In genomic region chr5:40754381-40755092, GRCh38 we compare ENCODE assay signal across 1 cellular context.
A peak's percentile ranks its signal among the peaks of the same experiment; 100 is the strongest.
TF ChIP-seq lines count a peak whose summit lies in the region.

No MANE protein-coding gene starts in this region.

TF ChIP-seq in K562, 482 proteins besides CTCF, POLR2A, EP300 and RAD21 (continued from another document and continues in another):
- TF ChIP-seq, protein P1, sequence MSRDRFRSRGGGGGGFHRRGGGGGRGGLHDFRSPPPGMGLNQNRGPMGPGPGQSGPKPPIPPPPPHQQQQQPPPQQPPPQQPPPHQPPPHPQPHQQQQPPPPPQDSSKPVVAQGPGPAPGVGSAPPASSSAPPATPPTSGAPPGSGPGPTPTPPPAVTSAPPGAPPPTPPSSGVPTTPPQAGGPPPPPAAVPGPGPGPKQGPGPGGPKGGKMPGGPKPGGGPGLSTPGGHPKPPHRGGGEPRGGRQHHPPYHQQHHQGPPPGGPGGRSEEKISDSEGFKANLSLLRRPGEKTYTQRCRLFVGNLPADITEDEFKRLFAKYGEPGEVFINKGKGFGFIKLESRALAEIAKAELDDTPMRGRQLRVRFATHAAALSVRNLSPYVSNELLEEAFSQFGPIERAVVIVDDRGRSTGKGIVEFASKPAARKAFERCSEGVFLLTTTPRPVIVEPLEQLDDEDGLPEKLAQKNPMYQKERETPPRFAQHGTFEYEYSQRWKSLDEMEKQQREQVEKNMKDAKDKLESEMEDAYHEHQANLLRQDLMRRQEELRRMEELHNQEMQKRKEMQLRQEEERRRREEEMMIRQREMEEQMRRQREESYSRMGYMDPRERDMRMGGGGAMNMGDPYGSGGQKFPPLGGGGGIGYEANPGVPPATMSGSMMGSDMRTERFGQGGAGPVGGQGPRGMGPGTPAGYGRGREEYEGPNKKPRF (IDR thresholded peaks at IDR 0.05; ENCODE audit: low read depth, low read length), result no peak
- TF ChIP-seq ARID1B (IDR thresholded peaks at IDR 0.05) (peak; percentile 12; the same call in 1 of the 2 replicates), PHF20 (IDR thresholded peaks at IDR 0.05; ENCODE audit: partially characterized antibody) (no peak), ZNF644 (tag; IDR thresholded peaks at IDR 0.05; ENCODE audit: low read depth) (no peak), ZNF282 (CRISPR knock-in tag; IDR thresholded peaks at IDR 0.05) (no peak), HDAC2 (IDR thresholded peaks at IDR 0.05) (no peak), PCBP2 (IDR thresholded peaks at IDR 0.05; ENCODE audit: low read depth, low read length, poor library complexity, severe bottlenecking) (no peak), MAFK (IDR thresholded peaks at IDR 0.05; ENCODE audit: low read length) (no peak), MGA (IDR thresholded peaks at IDR 0.05) (peak; percentile 27; the same call in 1 of the 2 replicates), NR2C2 (CRISPR knock-in tag; IDR thresholded peaks at IDR 0.05) (no peak), NR2C2 (tag; IDR thresholded peaks at IDR 0.05) (no peak), MNT (conservative IDR thresholded peaks at IDR 0.05) (peak in 1 of 2 experiments; percentile 22; a peak in 2 of 4 replicates), TAF1 (IDR thresholded peaks at IDR 0.05; ENCODE audit: control insufficient read depth, extremely low read depth, insufficient read depth, low read length, severe bottlenecking) (no peak), HIVEP1 (CRISPR knock-in tag; IDR thresholded peaks at IDR 0.05) (no peak), FOXA3 (CRISPR knock-in tag; conservative IDR thresholded peaks at IDR 0.05 in 1 of 2, IDR thresholded peaks at IDR 0.05 in 1 of 2) (peak; percentile 86 to 94), MEF2A (IDR thresholded peaks at IDR 0.05; ENCODE audit: control insufficient read depth, low read depth, low read length) (0 out of 2 replicates have a peak, but pooled peaks have one; percentile 4), ZFP1 (CRISPR knock-in tag; IDR thresholded peaks at IDR 0.05) (no peak), NR4A1 (CRISPR knock-in tag; IDR thresholded peaks at IDR 0.05) (no peak), NR4A1 (tag; IDR thresholded peaks at IDR 0.05) (no peak), RFX1 (IDR thresholded peaks at IDR 0.05) (peak; percentile 14; the same call in 1 of the 2 replicates), LEF1 (IDR thresholded peaks at IDR 0.05) (no peak), MCM7 (IDR thresholded peaks at IDR 0.05) (no peak), KDM2B (CRISPR knock-in tag; IDR thresholded peaks at IDR 0.05) (no peak), SMAD2 (IDR thresholded peaks at IDR 0.05; ENCODE audit: low read depth, low read length) (no peak), ZBTB1 (CRISPR knock-in tag; IDR thresholded peaks at IDR 0.05; ENCODE audit: borderline replicate concordance, low read depth) (no peak), PHB2 (IDR thresholded peaks at IDR 0.05; ENCODE audit: low read depth) (no peak), ZNF24 (IDR thresholded peaks at IDR 0.05) (no peak), ESRRB (CRISPR knock-in tag; IDR thresholded peaks at IDR 0.05; ENCODE audit: borderline replicate concordance) (no peak), DDX20 (tag; IDR thresholded peaks at IDR 0.05; ENCODE audit: low read depth) (no peak), CREB3 (tag; conservative IDR thresholded peaks at IDR 0.05; ENCODE audit: low read depth) (peak; percentile 42; the same call in 1 of the 2 replicates), ZNF146 (CRISPR knock-in tag; IDR thresholded peaks at IDR 0.05; ENCODE audit: unreplicated experiment) (no peak), NFATC3 (IDR thresholded peaks at IDR 0.05) (no peak), HMG20A (CRISPR knock-in tag; conservative IDR thresholded peaks at IDR 0.05) (no peak)
- TF ChIP-seq, protein P2, sequence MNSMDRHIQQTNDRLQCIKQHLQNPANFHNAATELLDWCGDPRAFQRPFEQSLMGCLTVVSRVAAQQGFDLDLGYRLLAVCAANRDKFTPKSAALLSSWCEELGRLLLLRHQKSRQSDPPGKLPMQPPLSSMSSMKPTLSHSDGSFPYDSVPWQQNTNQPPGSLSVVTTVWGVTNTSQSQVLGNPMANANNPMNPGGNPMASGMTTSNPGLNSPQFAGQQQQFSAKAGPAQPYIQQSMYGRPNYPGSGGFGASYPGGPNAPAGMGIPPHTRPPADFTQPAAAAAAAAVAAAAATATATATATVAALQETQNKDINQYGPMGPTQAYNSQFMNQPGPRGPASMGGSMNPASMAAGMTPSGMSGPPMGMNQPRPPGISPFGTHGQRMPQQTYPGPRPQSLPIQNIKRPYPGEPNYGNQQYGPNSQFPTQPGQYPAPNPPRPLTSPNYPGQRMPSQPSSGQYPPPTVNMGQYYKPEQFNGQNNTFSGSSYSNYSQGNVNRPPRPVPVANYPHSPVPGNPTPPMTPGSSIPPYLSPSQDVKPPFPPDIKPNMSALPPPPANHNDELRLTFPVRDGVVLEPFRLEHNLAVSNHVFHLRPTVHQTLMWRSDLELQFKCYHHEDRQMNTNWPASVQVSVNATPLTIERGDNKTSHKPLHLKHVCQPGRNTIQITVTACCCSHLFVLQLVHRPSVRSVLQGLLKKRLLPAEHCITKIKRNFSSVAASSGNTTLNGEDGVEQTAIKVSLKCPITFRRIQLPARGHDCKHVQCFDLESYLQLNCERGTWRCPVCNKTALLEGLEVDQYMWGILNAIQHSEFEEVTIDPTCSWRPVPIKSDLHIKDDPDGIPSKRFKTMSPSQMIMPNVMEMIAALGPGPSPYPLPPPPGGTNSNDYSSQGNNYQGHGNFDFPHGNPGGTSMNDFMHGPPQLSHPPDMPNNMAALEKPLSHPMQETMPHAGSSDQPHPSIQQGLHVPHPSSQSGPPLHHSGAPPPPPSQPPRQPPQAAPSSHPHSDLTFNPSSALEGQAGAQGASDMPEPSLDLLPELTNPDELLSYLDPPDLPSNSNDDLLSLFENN (IDR thresholded peaks at IDR 0.05; ENCODE audit: low read depth in 2 of 2, low read length in 2 of 2), result no peak
- TF ChIP-seq, protein P3, sequence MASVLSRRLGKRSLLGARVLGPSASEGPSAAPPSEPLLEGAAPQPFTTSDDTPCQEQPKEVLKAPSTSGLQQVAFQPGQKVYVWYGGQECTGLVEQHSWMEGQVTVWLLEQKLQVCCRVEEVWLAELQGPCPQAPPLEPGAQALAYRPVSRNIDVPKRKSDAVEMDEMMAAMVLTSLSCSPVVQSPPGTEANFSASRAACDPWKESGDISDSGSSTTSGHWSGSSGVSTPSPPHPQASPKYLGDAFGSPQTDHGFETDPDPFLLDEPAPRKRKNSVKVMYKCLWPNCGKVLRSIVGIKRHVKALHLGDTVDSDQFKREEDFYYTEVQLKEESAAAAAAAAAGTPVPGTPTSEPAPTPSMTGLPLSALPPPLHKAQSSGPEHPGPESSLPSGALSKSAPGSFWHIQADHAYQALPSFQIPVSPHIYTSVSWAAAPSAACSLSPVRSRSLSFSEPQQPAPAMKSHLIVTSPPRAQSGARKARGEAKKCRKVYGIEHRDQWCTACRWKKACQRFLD (CRISPR knock-in tag; IDR thresholded peaks at IDR 0.05), result no peak
- TF ChIP-seq, protein P4, sequence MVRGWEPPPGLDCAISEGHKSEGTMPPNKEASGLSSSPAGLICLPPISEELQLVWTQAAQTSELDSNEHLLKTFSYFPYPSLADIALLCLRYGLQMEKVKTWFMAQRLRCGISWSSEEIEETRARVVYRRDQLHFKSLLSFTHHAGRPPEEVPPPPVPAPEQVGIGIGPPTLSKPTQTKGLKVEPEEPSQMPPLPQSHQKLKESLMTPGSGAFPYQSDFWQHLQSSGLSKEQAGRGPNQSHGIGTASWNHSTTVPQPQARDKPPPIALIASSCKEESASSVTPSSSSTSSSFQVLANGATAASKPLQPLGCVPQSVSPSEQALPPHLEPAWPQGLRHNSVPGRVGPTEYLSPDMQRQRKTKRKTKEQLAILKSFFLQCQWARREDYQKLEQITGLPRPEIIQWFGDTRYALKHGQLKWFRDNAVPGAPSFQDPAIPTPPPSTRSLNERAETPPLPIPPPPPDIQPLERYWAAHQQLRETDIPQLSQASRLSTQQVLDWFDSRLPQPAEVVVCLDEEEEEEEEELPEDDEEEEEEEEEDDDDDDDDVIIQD (CRISPR knock-in tag; IDR thresholded peaks at IDR 0.05), result no peak
- TF ChIP-seq, protein P5, sequence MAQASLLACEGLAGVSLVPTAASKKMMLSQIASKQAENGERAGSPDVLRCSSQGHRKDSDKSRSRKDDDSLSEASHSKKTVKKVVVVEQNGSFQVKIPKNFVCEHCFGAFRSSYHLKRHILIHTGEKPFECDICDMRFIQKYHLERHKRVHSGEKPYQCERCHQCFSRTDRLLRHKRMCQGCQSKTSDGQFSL (CRISPR knock-in tag; IDR thresholded peaks at IDR 0.05), result no peak
- TF ChIP-seq, protein P5 (tag; IDR thresholded peaks at IDR 0.05), result no peak
